ENCODE assay signal across 8 cellular contexts in genomic region chr1:93061895-93062792, GRCh38. TPM values are rescaled to one million over a fixed set of nuclear protein-coding genes. Genes with fewer than 3 reads are reported as not detected.
DNase-seq lines count a peak whose midpoint lies in the region; ATAC-seq lines count a peak whose summit lies in the region.

No MANE protein-coding gene starts in this region.

- no peak overlapping the region for H3K4me3 Mint-ChIP-seq in activated naive CD4-positive, alpha-beta T cell treated with anti-CD3 and anti-CD28 coated beads, Interleukin-2, amount 10 ng/mL, durations not matched to agents 7 days and 5 days
- H3K4me3 Mint-ChIP-seq in stimulated activated effector memory CD8-positive, alpha-beta T cell treated with anti-CD3 and anti-CD28 coated beads, Interleukin-12 subunit alpha, Interleukin-12 subunit beta, amount 100 ng/mL, for 72 hours, result no peak overlapping the region

- no peaks in the 10 kb centered on the region for H3K4me1 ChIP-seq in NT2/D1 (ENCODE audit: insufficient read depth, insufficient read length)

- CTCF ChIA-PET in activated naive CD4-positive, alpha-beta T cell treated with anti-CD3 and anti-CD28 coated beads, Interleukin-2, amount 10 ng/mL, durations not matched to agents 7 days and 5 days (lab: Charles Lee), result interaction anchor here (0.5 to 3.0 kb wide), 29 partner anchors 11 to 317 kb away, joined by 3 to 80 read pairs (median 4); partner anchors contain the start of gene MTF2

- no peak overlapping the region for H3K27ac Mint-ChIP-seq in activated naive CD4-positive, alpha-beta T cell treated with anti-CD3 and anti-CD28 coated beads, Interleukin-2, amount 10 ng/mL, durations not matched to agents 7 days and 5 days
- H3K27ac Mint-ChIP-seq in stimulated activated effector memory CD8-positive, alpha-beta T cell treated with anti-CD3 and anti-CD28 coated beads, Interleukin-12 subunit alpha, Interleukin-12 subunit beta, amount 100 ng/mL, for 72 hours, result no peak overlapping the region

- no peak overlapping the region for H3K4me3 ChIP-seq in NT2/D1 (ENCODE audit: insufficient read length, low read depth)

- no peaks in the 10 kb centered on the region for H3K4me1 Mint-ChIP-seq in activated naive CD4-positive, alpha-beta T cell treated with anti-CD3 and anti-CD28 coated beads, Interleukin-2, amount 10 ng/mL, durations not matched to agents 7 days and 5 days
- H3K4me1 Mint-ChIP-seq in stimulated activated effector memory CD8-positive, alpha-beta T cell treated with anti-CD3 and anti-CD28 coated beads, Interleukin-12 subunit alpha, Interleukin-12 subunit beta, amount 100 ng/mL, for 72 hours, result no peaks in the 10 kb centered on the region

- peak; percentile 67 for ATAC-seq in HG02973 (IDR thresholded peaks at IDR 0.05; ENCODE audit: unreplicated experiment)
- ATAC-seq in stimulated activated effector memory CD8-positive, alpha-beta T cell treated with anti-CD3 and anti-CD28 coated beads, Interleukin-12 subunit alpha, Interleukin-12 subunit beta, amount 100 ng/mL, for 72 hours, result peak; percentile 88

- peaks cover 38% of the 10 kb centered on the region for H3K27me3 Mint-ChIP-seq in activated naive CD4-positive, alpha-beta T cell treated with anti-CD3 and anti-CD28 coated beads, Interleukin-2, amount 10 ng/mL, durations not matched to agents 7 days and 5 days

- no peaks in the 10 kb centered on the region for H3K36me3 Mint-ChIP-seq in activated naive CD4-positive, alpha-beta T cell treated with anti-CD3 and anti-CD28 coated beads, Interleukin-2, amount 10 ng/mL, durations not matched to agents 7 days and 5 days
- no peaks in the 10 kb centered on the region for H3K36me3 Mint-ChIP-seq in stimulated activated effector memory CD8-positive, alpha-beta T cell treated with anti-CD3 and anti-CD28 coated beads, Interleukin-12 subunit alpha, Interleukin-12 subunit beta, amount 100 ng/mL, for 72 hours

- H3K27me3 ChIP-seq in NT2/D1 (ENCODE audit: insufficient read depth, insufficient read length), result no peaks in the 10 kb centered on the region

- no peaks in the 10 kb centered on the region for H3K9me3 Mint-ChIP-seq in activated naive CD4-positive, alpha-beta T cell treated with anti-CD3 and anti-CD28 coated beads, Interleukin-2, amount 10 ng/mL, durations not matched to agents 7 days and 5 days
- no peaks in the 10 kb centered on the region for H3K9me3 Mint-ChIP-seq in stimulated activated effector memory CD8-positive, alpha-beta T cell treated with anti-CD3 and anti-CD28 coated beads, Interleukin-12 subunit alpha, Interleukin-12 subunit beta, amount 100 ng/mL, for 72 hours

- no peaks in the 10 kb centered on the region for H3K9me3 ChIP-seq in NT2/D1 (ENCODE audit: insufficient read depth, low read length)

- no peak overlapping the region for H3K9ac ChIP-seq in NT2/D1 (ENCODE audit: insufficient read length, low read depth)

- DNase-seq in A172 (ENCODE audit: low spot score) (peak; percentile 18), GM03348 (ENCODE audit: low spot score) (peak; percentile 27), NT2/D1 (ENCODE audit: low read depth, low spot score) (peak; percentile 36), iPS-NIHi11 (ENCODE audit: low spot score) (peak; percentile 42), NCI-H187 (lab: John Stamatoyannopoulos, UW) (no peak)
- peak; percentile 66 for DNase-seq in activated naive CD4-positive, alpha-beta T cell treated with anti-CD3 and anti-CD28 coated beads, Interleukin-2, amount 10 ng/mL, durations not matched to agents 7 days and 5 days
- peak; percentile 9 to 53 for DNase-seq in stimulated activated effector memory CD8-positive, alpha-beta T cell treated with anti-CD3 and anti-CD28 coated beads, Interleukin-12 subunit alpha, Interleukin-12 subunit beta, amount 100 ng/mL, for 72 hours (ENCODE audit: low spot score in 2 of 2)

- H3K36me3 ChIP-seq in NT2/D1 (ENCODE audit: insufficient read depth, insufficient read length, low read length), result no peaks in the 10 kb centered on the region

RNA-seq across cellular contexts. Expression of gene MTF2, which starts 16.9 kb away (rescaled TPM):
- 12.2 and 30.7 TPM in 2 replicates for total RNA-seq in A172 (2014; rRNA removed; shearing (Covaris generic))

Comparison
In these comparisons a context has a peak if more than half of its experiments do, and no peak if none do; other contexts are left out.
1. DNase-seq: peak in A172 (single experiment), GM03348 (single experiment), NT2/D1 (single experiment), activated naive CD4-positive, alpha-beta T cell treated with anti-CD3 and anti-CD28 coated beads, Interleukin-2, amount 10 ng/mL, durations not matched to agents 7 days and 5 days (single experiment), iPS-NIHi11 (single experiment) and stimulated activated effector memory CD8-positive, alpha-beta T cell treated with anti-CD3 and anti-CD28 coated beads, Interleukin-12 subunit alpha, Interleukin-12 subunit beta, amount 100 ng/mL, for 72 hours (2 of 2); none in NCI-H187 (0 of 2).